ENCODE assay signal across 15 cellular contexts in the genomic region with DNA sequence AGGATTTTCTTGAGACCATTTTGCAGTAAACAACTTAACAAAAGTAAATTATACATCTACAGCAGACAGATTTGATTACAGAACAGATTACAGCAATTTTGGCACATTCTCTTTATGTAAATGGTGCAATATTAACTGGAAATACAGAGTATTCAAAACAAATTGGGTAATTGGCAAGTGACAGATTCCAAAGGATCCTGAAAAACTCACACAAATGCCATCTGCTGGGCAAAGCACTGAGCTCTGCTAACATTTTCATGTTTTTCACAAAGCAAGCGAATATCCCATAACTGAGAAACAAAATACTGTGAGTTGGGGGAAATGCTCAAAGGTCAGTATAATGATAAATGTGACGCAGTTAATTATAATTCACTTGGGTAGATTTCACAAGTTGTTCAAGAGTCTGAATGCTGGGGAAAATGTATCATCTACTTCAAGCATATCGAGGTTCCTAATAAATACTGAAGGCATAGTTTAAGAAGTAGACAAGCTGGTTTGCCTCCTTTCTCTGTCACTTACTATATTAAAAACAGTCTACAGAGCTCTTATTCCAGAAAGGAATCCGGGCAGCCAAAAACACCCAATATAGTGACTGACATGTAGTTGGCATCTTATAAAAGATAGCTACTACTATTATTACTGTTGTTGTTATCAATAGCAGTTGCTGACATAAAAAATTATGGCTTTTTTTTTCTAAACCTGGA.
A peak's percentile ranks its signal among the peaks of the same experiment; 100 is the strongest.
DNase-seq lines count a peak whose midpoint lies in the region; ATAC-seq and TF ChIP-seq lines count a peak whose summit lies in the region.
"Had no signal": no experiment of that assay in that cellular context is flagged by ENCODE, and none has a peak within 500 bp of the region (broad histone marks: within the 10 kb centered on the region; RNA-seq: fewer than 3 reads in every experiment).

No MANE protein-coding gene starts in this region.

- 63 to 68% methylated on average over 4 of the region's 4 CpGs for WGBS in thyroid gland, 2 donors
- 81 to 87% (median 83%) methylated on average over 4 of the region's 4 CpGs for WGBS in spleen, 5 donors

- H3K27ac ChIP-seq in VCaP (peak overlapping the region; percentile 53), left lung (peak overlapping the region in 1 of 2 donors; percentile 5), thyroid gland (peak overlapping the region; percentile 43 to 71 (median 69)), spleen (peak overlapping the region in 3 of 8 donors; percentile 69 to 71 (median 71))
- H3K27ac ChIP-seq: 22Rv1 had no signal

- ATAC-seq in left lung: peak; percentile 43
- no peak for ATAC-seq in HG03280 (IDR thresholded peaks at IDR 0.05; ENCODE audit: unreplicated experiment)
- ATAC-seq: stimulated activated naive CD8-positive, alpha-beta T cell treated with anti-CD3 and anti-CD28 coated beads, Interleukin-15, amount 100 ng/mL, for 72 hours; T-cell had no signal

- H3K27me3 ChIP-seq in left lung (no peaks in the 10 kb centered on the region), thyroid gland (no peaks in the 10 kb centered on the region), spleen (replicated peaks in 1 of 7) (no peaks in the 10 kb centered on the region)

- H3K4me3 ChIP-seq in left lung (no peak overlapping the region), thyroid gland (replicated peaks in 1 of 3) (no peak overlapping the region), spleen (no peak overlapping the region)

- intact Hi-C loops in left lung (cut with DNase I): no loop called here
- intact Hi-C loops in thyroid gland (cut with DNase I): no loop called here
- intact Hi-C loops in spleen (cut with DNase I; ENCODE audit: low total_unique reads): no loop called here

- peaks cover 27 to 58% of the 10 kb centered on the region in 2 donors for H3K4me1 ChIP-seq in left lung
- H3K4me1 ChIP-seq in thyroid gland: peaks cover 54 to 70% of the 10 kb centered on the region in 2 donors
- peaks cover 8 to 87% (median 55%) of the 10 kb centered on the region in 6 donors for H3K4me1 ChIP-seq in spleen

- peak; percentile 36 for TF ChIP-seq CTCF in VCaP (conservative IDR thresholded peaks at IDR 0.05)
- TF ChIP-seq CTCF in left lung (IDR thresholded peaks at IDR 0.05): no peak
- TF ChIP-seq CTCF in thyroid gland (IDR thresholded peaks at IDR 0.05): peak in 2 of 6 experiments; percentile 10 to 23
- no peak for TF ChIP-seq CTCF in spleen (IDR thresholded peaks at IDR 0.05 in 8 of 11, conservative IDR thresholded peaks at IDR 0.05 in 3 of 11)

- TF ChIP-seq POLR2A in thyroid gland (IDR thresholded peaks at IDR 0.05) (no peak), spleen (IDR thresholded peaks at IDR 0.05) (no peak)

- DNase-seq in NCI-H1694 (lab: John Stamatoyannopoulos, UW) (peak; percentile 8), NCI-H1694 treated with DMSO at 0.1 percent for 48 hours (lab: John Stamatoyannopoulos, UW) (no peak), left lung (no peak), thyroid gland (no peak), spleen (no peak), GM19240 (ENCODE audit: insufficient read length, low spot score) (no peak)
- DNase-seq: activated naive CD4-positive, alpha-beta T cell; midbrain; MM.1S; NCI-H748 treated with DMSO at 0.1 percent for 48 hours; stimulated activated naive CD8-positive, alpha-beta T cell treated with anti-CD3 and anti-CD28 coated beads, Interleukin-15, amount 100 ng/mL, for 72 hours; T-cell had no signal

- peaks cover 0 to 18% of the 10 kb centered on the region in 2 donors for H3K36me3 ChIP-seq in left lung
- peaks cover 0 to 5% of the 10 kb centered on the region in 2 donors for H3K36me3 ChIP-seq in thyroid gland
- H3K36me3 ChIP-seq in spleen: peaks cover 0 to 66% (median 20%) of the 10 kb centered on the region in 6 donors

- H3K9me3 ChIP-seq in left lung (no peaks in the 10 kb centered on the region), thyroid gland (no peaks in the 10 kb centered on the region), spleen (no peaks in the 10 kb centered on the region)
